ENCODE assay signal across 1 cellular context in genomic region chr3:170520996-170521395, GRCh38.
TF ChIP-seq lines count a peak whose summit lies in the region.

No MANE protein-coding gene starts in this region.

TF ChIP-seq in K562, 482 proteins besides CTCF, POLR2A, EP300 and RAD21 (continued from another document and continues in another):
- TF ChIP-seq E2F8 (IDR thresholded peaks at IDR 0.05; ENCODE audit: low read depth, partially characterized antibody) (no peak), KLF16 (IDR thresholded peaks at IDR 0.05) (peak; percentile 83), JUND (IDR thresholded peaks at IDR 0.05; ENCODE audit: borderline replicate concordance, low read depth, low read length) (peak; percentile 27; the same call in 1 of the 2 replicates), JUND (tag; IDR thresholded peaks at IDR 0.05; ENCODE audit: borderline replicate concordance, low read depth, low read length) (no peak), ZNF586 (CRISPR knock-in tag; conservative IDR thresholded peaks at IDR 0.05) (no peak), CBFA2T3 (IDR thresholded peaks at IDR 0.05) (peak; percentile 93), NR4A1 (CRISPR knock-in tag; IDR thresholded peaks at IDR 0.05) (no peak), NR4A1 (tag; IDR thresholded peaks at IDR 0.05) (no peak), MEIS2 (IDR thresholded peaks at IDR 0.05; ENCODE audit: partially characterized antibody) (peak; percentile 83), TRIM24 (IDR thresholded peaks at IDR 0.05) (peak; percentile 71 to 77), E2F5 (CRISPR knock-in tag; IDR thresholded peaks at IDR 0.05) (no peak), PML (IDR thresholded peaks at IDR 0.05; ENCODE audit: low read length) (peak; percentile 82), ZNF592 (IDR thresholded peaks at IDR 0.05) (no peak), CREM (IDR thresholded peaks at IDR 0.05; ENCODE audit: low read depth) (peak; percentile 41; the same call in 1 of the 2 replicates), SP1 (CRISPR knock-in tag; IDR thresholded peaks at IDR 0.05) (no peak), IFI16 (CRISPR knock-in tag; IDR thresholded peaks at IDR 0.05) (no peak), THRB (CRISPR knock-in tag; conservative IDR thresholded peaks at IDR 0.05) (no peak), POLR2AphosphoS5 (IDR thresholded peaks at IDR 0.05; ENCODE audit: control insufficient read depth, insufficient read depth, low read depth, low read length) (peak; percentile 78), CHAMP1 (IDR thresholded peaks at IDR 0.05) (0 out of 2 replicates have a peak, but pooled peaks have one; percentile 62), SOX6 (IDR thresholded peaks at IDR 0.05) (peak; percentile 95), NR2C1 (IDR thresholded peaks at IDR 0.05) (0 out of 2 replicates have a peak, but pooled peaks have one; percentile 22), NR2C1 (tag; IDR thresholded peaks at IDR 0.05) (no peak), THAP7 (CRISPR knock-in tag; IDR thresholded peaks at IDR 0.05) (no peak), ARID4B (CRISPR knock-in tag; IDR thresholded peaks at IDR 0.05) (no peak), NR0B1 (IDR thresholded peaks at IDR 0.05; ENCODE audit: partially characterized antibody) (no peak), ATF7 (IDR thresholded peaks at IDR 0.05) (no peak), PYGO2 (tag; IDR thresholded peaks at IDR 0.05) (no peak), GTF2A2 (tag; IDR thresholded peaks at IDR 0.05) (no peak), HMBOX1 (IDR thresholded peaks at IDR 0.05) (peak; percentile 42; the same call in 1 of the 2 replicates), ETV6 (IDR thresholded peaks at IDR 0.05; ENCODE audit: borderline replicate concordance in 1 of 2, low read depth in 2 of 2, low read length in 1 of 2) (no peak), ETV6 (CRISPR knock-in tag; IDR thresholded peaks at IDR 0.05; ENCODE audit: borderline replicate concordance) (no peak), RFX1 (IDR thresholded peaks at IDR 0.05) (peak; percentile 28; the same call in 1 of the 2 replicates), GATA2 (CRISPR knock-in tag; IDR thresholded peaks at IDR 0.05) (peak; percentile 74), SMARCA4 (IDR thresholded peaks at IDR 0.05) (peak; percentile 79; the same call in 1 of the 2 replicates), CEBPZ (IDR thresholded peaks at IDR 0.05; ENCODE audit: borderline replicate concordance, low read depth, low read length) (no peak), FOSL1 (tag; conservative IDR thresholded peaks at IDR 0.05) (peak; percentile 51), XRCC4 (IDR thresholded peaks at IDR 0.05; ENCODE audit: extremely low read depth, insufficient read depth, insufficient read length) (no peak)
